Comparison of ENCODE assay signal across 8 cellular contexts in genomic region chr22:22753526-22754267, GRCh38.
DNase-seq lines count a peak whose midpoint lies in the region; ATAC-seq lines count a peak whose summit lies in the region.

No MANE protein-coding gene starts in this region.

- in situ Hi-C loops in SK-MEL-5 (cut with HindIII; ENCODE audit: low pct_unique_long_range_greater_than_20kb, low sequenced_read_pairs): no loop called here

- peak; percentile 55 for ATAC-seq in left ventricle myocardium superior

- DNase-seq in DMS 273 (lab: John Stamatoyannopoulos, UW; ENCODE audit: unreplicated experiment) (peak; percentile 63), HK-2 (ENCODE audit: unreplicated experiment) (peak; percentile 33), SK-MEL-5 (ENCODE audit: low read depth, low spot score) (peak; percentile 80), left ventricle myocardium superior (peak; percentile 46), epidermal melanocyte (ENCODE audit: insufficient read length, low spot score) (no peak), NCI-H128 (lab: John Stamatoyannopoulos, UW; ENCODE audit: unreplicated experiment) (no peak)
- DNase-seq in activated naive CD4-positive, alpha-beta T cell treated with Interleukin-2 at 50 U/mL for 16 hours: peak; percentile 82
- peak; percentile 59 to 61 for DNase-seq in stimulated activated CD4-positive, alpha-beta T cell treated with anti-CD3 and anti-CD28 coated beads, Interleukin-15, amount 100 ng/mL, for 48 hours (ENCODE audit: low read depth in 2 of 2)

- intact Hi-C loops in left ventricle myocardium superior (cut with micrococcal nuclease): no loop called here

Comparison
In these comparisons a context has a peak if more than half of its experiments do, and no peak if none do; other contexts are left out.
1. DNase-seq: peak in DMS 273 (single experiment), HK-2 (single experiment), SK-MEL-5 (single experiment), activated naive CD4-positive, alpha-beta T cell treated with Interleukin-2 at 50 U/mL for 16 hours (single experiment), left ventricle myocardium superior (single experiment) and stimulated activated CD4-positive, alpha-beta T cell treated with anti-CD3 and anti-CD28 coated beads, Interleukin-15, amount 100 ng/mL, for 48 hours (2 of 2); none in epidermal melanocyte (single experiment) and NCI-H128 (single experiment).